In genomic region chr9:110334183-110334582, GRCh38 we compare ENCODE assay signal across 14 cellular contexts. TPM values are rescaled to one million over a fixed set of nuclear protein-coding genes. Genes with fewer than 3 reads are reported as not detected.
DNase-seq lines count a peak whose midpoint lies in the region; ATAC-seq and TF ChIP-seq lines count a peak whose summit lies in the region.
"Had no signal": no experiment of that assay in that cellular context is flagged by ENCODE, and none has a peak within 500 bp of the region (broad histone marks: within the 10 kb centered on the region; RNA-seq: fewer than 3 reads in every experiment).

No MANE protein-coding gene starts in this region.

- H3K27me3 Mint-ChIP-seq in memory B cell = no peaks in the 10 kb centered on the region
- H3K27me3 Mint-ChIP-seq in endothelial cell (ENCODE audit: unreplicated experiment) = no peaks in the 10 kb centered on the region

- H3K27ac Mint-ChIP-seq in memory B cell = no peak overlapping the region
- no peak overlapping the region for H3K27ac Mint-ChIP-seq in endothelial cell (ENCODE audit: unreplicated experiment)
- H3K27ac Mint-ChIP-seq: activated B cell treated with CpG ODN at 0.5 μM for 24 hours had no signal

- no peaks in the 10 kb centered on the region for H3K36me3 Mint-ChIP-seq in memory B cell
- no peaks in the 10 kb centered on the region for H3K36me3 Mint-ChIP-seq in endothelial cell (ENCODE audit: low read depth, unreplicated experiment)

- no peak for TF ChIP-seq CTCF in endothelial cell (IDR thresholded peaks at IDR 0.05; ENCODE audit: unreplicated experiment)

- DNase-seq in memory B cell (ENCODE audit: low spot score in 2 of 2) (no peak), NCI-H524 (lab: John Stamatoyannopoulos, UW) (no peak), endothelial cell (ENCODE audit: low spot score) (no peak), GOT3 (lab: John Stamatoyannopoulos, UW) (no peak)
- DNase-seq: activated B cell treated with CpG ODN at 0.5 μM for 24 hours, activated T-cell treated with anti-CD3 and anti-CD28 coated beads for 4 hours, HCEC 1CT, NCI-H1105 treated with DMSO at 0.1 percent for 48 hours, testis had no signal

- H3K9me3 Mint-ChIP-seq in memory B cell (no peaks in the 10 kb centered on the region), endothelial cell (ENCODE audit: unreplicated experiment) (no peaks in the 10 kb centered on the region)
- H3K9me3 Mint-ChIP-seq: activated B cell treated with CpG ODN at 0.5 μM for 24 hours had no signal

- H3K4me1 Mint-ChIP-seq in memory B cell (peaks cover 3% of the 10 kb centered on the region), endothelial cell (ENCODE audit: unreplicated experiment) (no peaks in the 10 kb centered on the region)

- ATAC-seq in GM18909 (IDR thresholded peaks at IDR 0.05; ENCODE audit: poor library complexity, unreplicated experiment) (peak; percentile 78), GM21576 (IDR thresholded peaks at IDR 0.05; ENCODE audit: unreplicated experiment) (peak; percentile 84), HG03064 (IDR thresholded peaks at IDR 0.05; ENCODE audit: low read depth, unreplicated experiment) (peak; percentile 78), memory B cell (ENCODE audit: low read depth) (peak; percentile 38)

- no peak overlapping the region for H3K4me3 Mint-ChIP-seq in memory B cell
- no peak overlapping the region for H3K4me3 Mint-ChIP-seq in endothelial cell (ENCODE audit: unreplicated experiment)
- H3K4me3 Mint-ChIP-seq: activated B cell treated with CpG ODN at 0.5 μM for 24 hours had no signal

RNA-seq across cellular contexts. Expression of gene TXNDC8, which starts 3.5 kb away (rescaled TPM):
- total RNA-seq in endothelial cell (ENCODE audit: unreplicated experiment) = not detected
- total RNA-seq: activated B cell treated with CpG ODN at 0.5 μM for 24 hours, lung microvascular endothelial cell, SK-MEL-5 had no signal
